ENCODE assay signal across 32 cellular contexts in genomic region chr6:141783595-141783994, GRCh38.
"Had no signal": no experiment of that assay in that cellular context is flagged by ENCODE, and none has a peak within 500 bp of the region (broad histone marks: within the 10 kb centered on the region; RNA-seq: fewer than 3 reads in every experiment).

No MANE protein-coding gene starts in this region.

- H3K27me3 ChIP-seq: brain microvascular endothelial cell, MG63, SJSA1 had no signal

- FAIRE-seq: TTC549 had no signal

- H3K27ac Mint-ChIP-seq: activated CD4-positive, alpha-beta T cell treated with anti-CD3 and anti-CD28 coated beads, Interleukin-2, amount 10 ng/mL, durations not matched to agents 24 days and 14 days; activated CD8-positive, alpha-beta T cell treated with anti-CD3 and anti-CD28 coated beads for 36 hours; activated naive CD8-positive, alpha-beta T cell treated with anti-CD3 and anti-CD28 coated beads for 36 hours; activated T-cell treated with anti-CD3 and anti-CD28 coated beads, Interleukin-2, amount 50 U/mL, for 72 hours; activated T-helper 17 cell treated with anti-CD3 and anti-CD28 coated beads, Interleukin-2, amount 50 U/mL, for 72 hours; T-helper 1 cell treated with Interleukin-12 subunit alpha and Interleukin-12 subunit beta and Interleukin-4 antibody, amounts not matched to agents 30 μg/mL and 1 μg/mL, for 36 hours; T-helper 2 cell treated with Interferon-gamma antibody and Interleukin-4, amounts not matched to agents 5 μg/mL and 100 μg/mL, for 36 hours had no signal

- H3K27me3 Mint-ChIP-seq: activated CD4-positive, alpha-beta T cell treated with anti-CD3 and anti-CD28 coated beads, Interleukin-2, amount 10 ng/mL, durations not matched to agents 24 days and 14 days; activated CD8-positive, alpha-beta T cell treated with anti-CD3 and anti-CD28 coated beads for 36 hours; activated naive CD8-positive, alpha-beta T cell treated with anti-CD3 and anti-CD28 coated beads for 36 hours; activated T-helper 17 cell treated with anti-CD3 and anti-CD28 coated beads, Interleukin-2, amount 50 U/mL, for 72 hours had no signal

- DNase-seq: activated CD4-positive, alpha-beta T cell treated with anti-CD3 and anti-CD28 coated beads, Interleukin-2, amount 10 ng/mL, durations not matched to agents 24 days and 14 days; activated CD4-positive, alpha-beta T cell treated with anti-CD3 and anti-CD28 coated beads, Interleukin-2, amount 50 U/mL, for 4 hours; activated CD8-positive, alpha-beta T cell treated with anti-CD3 and anti-CD28 coated beads for 36 hours; activated effector memory CD4-positive, alpha-beta T cell treated with anti-CD3 and anti-CD28 coated beads, Interleukin-2, amount 50 U/mL, for 16 hours; activated naive CD4-positive, alpha-beta T cell; activated naive CD4-positive, alpha-beta T cell treated with anti-CD3 and anti-CD28 coated beads, Interleukin-2, amount 50 U/mL, for 16 hours; activated naive CD8-positive, alpha-beta T cell treated with anti-CD3 and anti-CD28 coated beads for 36 hours; activated T-cell treated with anti-CD3 and anti-CD28 coated beads, Interleukin-2, amount 50 U/mL, for 1 hour; activated T-cell treated with anti-CD3 and anti-CD28 coated beads, Interleukin-2, amount 50 U/mL, for 72 hours; amniotic stem cell; aorta; brain microvascular endothelial cell; Kasumi-1; KG1; MG63; NCI-H1048; NCI-H1105 treated with DMSO at 0.1 percent for 48 hours; NCI-H1436; NCI-H1694; NCI-H1930; NCI-H2081 treated with DMSO at 0.1 percent for 48 hours; NCI-H226; NCI-H446 treated with DMSO at 0.1 percent for 48 hours; NCI-H524 treated with DMSO at 0.1 percent for 48 hours; PC-9; SHP77 treated with DMSO at 0.1 percent for 48 hours; SK-N-SH had no signal

- H3K9ac ChIP-seq: SK-N-SH had no signal

- H3K4me2 ChIP-seq: PC-9, SK-N-SH had no signal

- ATAC-seq: activated CD8-positive, alpha-beta T cell treated with anti-CD3 and anti-CD28 coated beads for 36 hours; activated T-cell treated with anti-CD3 and anti-CD28 coated beads, Interleukin-2, amount 50 U/mL, for 72 hours; activated T-helper 17 cell treated with anti-CD3 and anti-CD28 coated beads, Interleukin-2, amount 50 U/mL, for 72 hours had no signal

- H3K4me1 ChIP-seq: SJSA1 had no signal

- H3K4me3 ChIP-seq: MG63, PC-9, SJSA1 had no signal

- H3K36me3 ChIP-seq: brain microvascular endothelial cell, MG63, SJSA1 had no signal

- H3K36me3 Mint-ChIP-seq: activated naive CD8-positive, alpha-beta T cell treated with anti-CD3 and anti-CD28 coated beads for 36 hours had no signal

- H3K4me1 Mint-ChIP-seq: activated CD4-positive, alpha-beta T cell treated with anti-CD3 and anti-CD28 coated beads, Interleukin-2, amount 10 ng/mL, durations not matched to agents 24 days and 14 days; activated naive CD8-positive, alpha-beta T cell treated with anti-CD3 and anti-CD28 coated beads for 36 hours; activated T-helper 17 cell treated with anti-CD3 and anti-CD28 coated beads, Interleukin-2, amount 50 U/mL, for 72 hours had no signal

- H3K4me3 Mint-ChIP-seq: activated CD4-positive, alpha-beta T cell treated with anti-CD3 and anti-CD28 coated beads, Interleukin-2, amount 10 ng/mL, durations not matched to agents 24 days and 14 days; activated CD8-positive, alpha-beta T cell treated with anti-CD3 and anti-CD28 coated beads for 36 hours; activated naive CD8-positive, alpha-beta T cell treated with anti-CD3 and anti-CD28 coated beads for 36 hours; activated T-cell treated with anti-CD3 and anti-CD28 coated beads, Interleukin-2, amount 50 U/mL, for 72 hours; activated T-helper 17 cell treated with anti-CD3 and anti-CD28 coated beads, Interleukin-2, amount 50 U/mL, for 72 hours; T-helper 1 cell treated with Interleukin-12 subunit alpha and Interleukin-12 subunit beta and Interleukin-4 antibody, amounts not matched to agents 30 μg/mL and 1 μg/mL, for 36 hours; T-helper 2 cell treated with Interferon-gamma antibody and Interleukin-4, amounts not matched to agents 5 μg/mL and 100 μg/mL, for 36 hours had no signal

- H3K9me2 ChIP-seq: SK-N-SH had no signal

- H3K9me3 ChIP-seq: SJSA1 had no signal

- H3K9me3 Mint-ChIP-seq: activated CD4-positive, alpha-beta T cell treated with anti-CD3 and anti-CD28 coated beads, Interleukin-2, amount 10 ng/mL, durations not matched to agents 24 days and 14 days; activated CD8-positive, alpha-beta T cell treated with anti-CD3 and anti-CD28 coated beads for 36 hours; activated T-cell treated with anti-CD3 and anti-CD28 coated beads, Interleukin-2, amount 50 U/mL, for 72 hours; activated T-helper 17 cell treated with anti-CD3 and anti-CD28 coated beads, Interleukin-2, amount 50 U/mL, for 72 hours; T-helper 1 cell treated with Interleukin-12 subunit alpha and Interleukin-12 subunit beta and Interleukin-4 antibody, amounts not matched to agents 30 μg/mL and 1 μg/mL, for 36 hours; T-helper 2 cell treated with Interferon-gamma antibody and Interleukin-4, amounts not matched to agents 5 μg/mL and 100 μg/mL, for 36 hours had no signal

- H3K27ac ChIP-seq: brain microvascular endothelial cell, PC-9, SJSA1 had no signal

- H2AFZ ChIP-seq: PC-9 had no signal
